Comparison of ENCODE assay signal across 7 cellular contexts in genomic region chr22:40679249-40679963, GRCh38. TPM values are rescaled to one million over a fixed set of nuclear protein-coding genes. Genes with fewer than 3 reads are reported as not detected.
DNase-seq lines count a peak whose midpoint lies in the region; ATAC-seq, FAIRE-seq and TF ChIP-seq lines count a peak whose summit lies in the region.

MCHR1 (plus strand) TSS chr22:40679484; CDS start chr22:40679653, 169 bp downstream.

- in situ Hi-C loops in astrocyte of the spinal cord (cut with HindIII; ENCODE audit: low sequenced_read_pairs) = no loop called here

- H3K27me3 ChIP-seq in smooth muscle cell (ENCODE audit: low read depth) (no peaks in the 10 kb centered on the region), vagina (no peaks in the 10 kb centered on the region)

- no peak for TF ChIP-seq POLR2A in vagina (IDR thresholded peaks at IDR 0.05)

- intact Hi-C loops in kidney (cut with DNase I) = no loop called here
- intact Hi-C loops in vagina (cut with DNase I) = no loop called here

- WGBS in smooth muscle cell (ENCODE audit: low lambda C conversion rate) = 28% methylated on average over 21 of the region's 21 CpGs

- no peaks in the 10 kb centered on the region for H4K20me1 ChIP-seq in smooth muscle cell (ENCODE audit: low read depth)

- no peak for DNase-seq in HFF-Myc (ENCODE audit: extremely low read depth, low read depth)
- DNase-seq in astrocyte of the spinal cord (ENCODE audit: low read depth, low spot score) = no peak
- peak; percentile 80 for DNase-seq in kidney
- DNase-seq in smooth muscle cell (lab: John Stamatoyannopoulos, UW; ENCODE audit: unreplicated experiment) = no peak
- DNase-seq in SKM-1 (lab: John Stamatoyannopoulos, UW; ENCODE audit: unreplicated experiment) = no peak
- DNase-seq in vagina (ENCODE audit: extremely low spot score in 2 of 2) = no peak

- H3F3A ChIP-seq in smooth muscle cell (ENCODE audit: low read depth) = peaks cover 23% of the 10 kb centered on the region

- H3K27ac ChIP-seq in kidney (ENCODE audit: low read depth in 2 of 2, low read length in 2 of 2) (no peak within 1 kb of the TSS), smooth muscle cell (ENCODE audit: low read depth) (peak within 1 kb of the TSS; percentile 92), vagina (no peak within 1 kb of the TSS)

- H3K4me2 ChIP-seq in smooth muscle cell = peak within 1 kb of the TSS; percentile 81

- H3K9ac ChIP-seq in kidney (ENCODE audit: low read length in 2 of 2) (no peak within 1 kb of the TSS), smooth muscle cell (ENCODE audit: low read depth) (peak within 1 kb of the TSS; percentile 72)

- no peaks in the 10 kb centered on the region for H3K79me2 ChIP-seq in smooth muscle cell (ENCODE audit: low read depth)

- TF ChIP-seq CTCF in HFF-Myc (IDR thresholded peaks at IDR 0.05; ENCODE audit: low read depth, low read length, missing control alignments) (no peak), astrocyte of the spinal cord (IDR thresholded peaks at IDR 0.05; ENCODE audit: low read depth, low read length) (no peak), kidney (IDR thresholded peaks at IDR 0.05; ENCODE audit: borderline replicate concordance, extremely low read depth, insufficient read depth) (no peak), smooth muscle cell (IDR thresholded peaks at IDR 0.05; ENCODE audit: borderline replicate concordance, insufficient read depth, poor library complexity, severe bottlenecking) (no peak), vagina (IDR thresholded peaks at IDR 0.05) (no peak)

- H3K36me3 ChIP-seq in kidney (ENCODE audit: control insufficient read depth in 1 of 2, insufficient read depth in 2 of 2, low read length in 2 of 2) (no peaks in the 10 kb centered on the region), smooth muscle cell (ENCODE audit: low read depth) (no peaks in the 10 kb centered on the region), vagina (no peaks in the 10 kb centered on the region)

- no peak for FAIRE-seq in kidney (lab: Jason Lieb, UNC)

- no peaks in the 10 kb centered on the region for H3K9me3 ChIP-seq in kidney (ENCODE audit: control insufficient read depth in 1 of 2, low read length in 2 of 2)
- no peaks in the 10 kb centered on the region for H3K9me3 ChIP-seq in smooth muscle cell (replicated peaks; ENCODE audit: low read depth)
- no peaks in the 10 kb centered on the region for H3K9me3 ChIP-seq in vagina

- H3K4me3 ChIP-seq in HFF-Myc (replicated peaks; ENCODE audit: low read depth, low read length) (0 out of 2 replicates have a peak within 1 kb of the TSS, but pooled peaks have one; percentile 11), astrocyte of the spinal cord (ENCODE audit: low read depth, low read length) (peak within 1 kb of the TSS; percentile 21), kidney (ENCODE audit: low read length in 2 of 2) (peak within 1 kb of the TSS in 1 of 2 donors; percentile 25), smooth muscle cell (peak within 1 kb of the TSS; percentile 39), vagina (peak within 1 kb of the TSS in 1 of 2 donors; percentile 46)

- peaks cover 0 to 11% of the 10 kb centered on the region in 2 donors for H3K4me1 ChIP-seq in kidney (ENCODE audit: control insufficient read depth in 1 of 2, insufficient read depth in 1 of 2, low read depth in 1 of 2, low read length in 2 of 2)
- peaks cover 42% of the 10 kb centered on the region for H3K4me1 ChIP-seq in smooth muscle cell (ENCODE audit: low read depth)
- peaks cover 27% of the 10 kb centered on the region for H3K4me1 ChIP-seq in vagina

- H2AFZ ChIP-seq in smooth muscle cell (ENCODE audit: low read depth) = peak within 1 kb of the TSS; percentile 53

- no peak for ATAC-seq in GM21447 (IDR thresholded peaks at IDR 0.05; ENCODE audit: unreplicated experiment)

RNA-seq across cellular contexts. Expression of gene MCHR1, which starts in this region (rescaled TPM):
- total RNA-seq in kidney = not detected
- not detected for polyA plus RNA-seq in kidney (ENCODE audit: insufficient read depth, low read depth, low replicate concordance)
- total RNA-seq in smooth muscle cell = 11.8 and 24.6 TPM in 2 replicates
- polyA plus RNA-seq in smooth muscle cell = 12.8 and 18.9 TPM in 2 replicates
- not detected for total RNA-seq in vagina

Comparison
In these comparisons a context has a peak if more than half of its experiments do, and no peak if none do; other contexts are left out.
1. RNA of gene MCHR1 (total RNA-seq): 11.8 to 24.6 TPM in smooth muscle cell; not detected in kidney (single experiment) and not detected in vagina (single experiment); every median in the first group is over 10 times any median in the second.
2. RNA of gene MCHR1 (polyA plus RNA-seq): 12.8 to 18.9 TPM in smooth muscle cell; not detected in kidney (single experiment); every median in the first group is over 10 times any median in the second.
3. Peak in DNase-seq in kidney; RNA of the gene not detected or under 1 TPM.